Comparison of ENCODE assay signal across 16 cellular contexts in genomic region chr11:62607729-62608128, GRCh38. TPM values are rescaled to one million over a fixed set of nuclear protein-coding genes. Genes with fewer than 3 reads are reported as not detected.
DNase-seq lines count a peak whose midpoint lies in the region; ATAC-seq and TF ChIP-seq lines count a peak whose summit lies in the region.
"Had no signal": no experiment of that assay in that cellular context is flagged by ENCODE, and none has a peak within 500 bp of the region (broad histone marks: within the 10 kb centered on the region; RNA-seq: fewer than 3 reads in every experiment).

No MANE protein-coding gene starts in this region.

- H3K4me3 ChIP-seq in A673 (ENCODE audit: low read depth, low read length, poor library complexity, severe bottlenecking) (no peak overlapping the region), BLaER1 (no peak overlapping the region)
- H3K4me3 ChIP-seq: PC-9 had no signal

- H3K4me1 Mint-ChIP-seq in dendritic cell treated with granulocyte-macrophage colony-stimulating factor and Interleukin-4, amounts not matched to agents 40 ng/mL and 50 ng/mL, for 4 days (ENCODE audit: low read depth) = peaks cover 77% of the 10 kb centered on the region

- H3K36me3 Mint-ChIP-seq in dendritic cell treated with granulocyte-macrophage colony-stimulating factor and Interleukin-4, amounts not matched to agents 40 ng/mL and 50 ng/mL, for 4 days (ENCODE audit: low read depth) = peaks cover 92% of the 10 kb centered on the region

- no peak overlapping the region for H3K9ac ChIP-seq in BLaER1

- CTCF ChIA-PET in A673 (lab: Charles Lee) = no interaction called here

- TF ChIP-seq CTCF in A673 (conservative IDR thresholded peaks at IDR 0.05; ENCODE audit: low read depth, low read length) = no peak

- H3K4me3 Mint-ChIP-seq in dendritic cell treated with granulocyte-macrophage colony-stimulating factor and Interleukin-4, amounts not matched to agents 40 ng/mL and 50 ng/mL, for 4 days = no peak overlapping the region
- H3K4me3 Mint-ChIP-seq: activated naive CD4-positive, alpha-beta T cell treated with anti-CD3 and anti-CD28 coated beads, Interleukin-2, amount 50 U/mL, for 24 hours; nephron progenitor cell had no signal

- POLR2A ChIA-PET in A673 (lab: Charles Lee; ENCODE audit: low non-redundant PET) = no interaction called here

- H3K27me3 ChIP-seq in A673 (replicated peaks; ENCODE audit: insufficient read depth, low read depth, low read length, poor library complexity) = no peaks in the 10 kb centered on the region
- H3K27me3 ChIP-seq in BLaER1 = no peaks in the 10 kb centered on the region

- H3K4me1 ChIP-seq in A673 (ENCODE audit: insufficient read depth, low read length, poor library complexity, severe bottlenecking) = peaks cover 18% of the 10 kb centered on the region
- peaks cover 77% of the 10 kb centered on the region for H3K4me1 ChIP-seq in BLaER1

- H3K36me3 ChIP-seq in A673 (ENCODE audit: insufficient read depth, low read length, poor library complexity, severe bottlenecking) (no peaks in the 10 kb centered on the region), BLaER1 (peaks cover 58% of the 10 kb centered on the region)

- intact Hi-C loops in A673 (cut with micrococcal nuclease; ENCODE audit: unreplicated experiment) = no loop called here
- intact Hi-C loops in dendritic cell treated with granulocyte-macrophage colony-stimulating factor and Interleukin-4, amounts not matched to agents 40 ng/mL and 50 ng/mL, for 4 days (cut with micrococcal nuclease) = no loop called here

- H4K20me1 ChIP-seq in BLaER1 = no peaks in the 10 kb centered on the region

- no peak for ATAC-seq in GM18517 (IDR thresholded peaks at IDR 0.05; ENCODE audit: unreplicated experiment)

- no peak overlapping the region for H3K27ac ChIP-seq in A673 (ENCODE audit: low read depth, low read length, poor library complexity, severe bottlenecking)
- 0 out of 2 replicates have a peak overlapping the region, but pooled peaks have one; percentile 41 for H3K27ac ChIP-seq in BLaER1
- H3K27ac ChIP-seq: PC-9 had no signal

- DNase-seq in A673 (ENCODE audit: low spot score) = peak; percentile 61
- DNase-seq in NAMALWA (ENCODE audit: low spot score) = peak; percentile 83
- no peak for DNase-seq in pons (ENCODE audit: low spot score)
- no peak for DNase-seq in NCI-H2081 (lab: John Stamatoyannopoulos, UW)
- no peak for DNase-seq in NCI-H128 (lab: John Stamatoyannopoulos, UW; ENCODE audit: unreplicated experiment)
- DNase-seq: activated T-cell treated with anti-CD3 and anti-CD28 coated beads for 4 hours, AML-193, NCI-H2029 treated with DMSO at 0.1 percent for 48 hours, NCI-H524 treated with DMSO at 0.1 percent for 48 hours, nephron progenitor cell, PC-9, T-helper 9 cell had no signal

- peak overlapping the region; percentile 34 for H3K4me2 ChIP-seq in BLaER1
- H3K4me2 ChIP-seq: PC-9 had no signal

- H3K9me3 Mint-ChIP-seq in dendritic cell treated with granulocyte-macrophage colony-stimulating factor and Interleukin-4, amounts not matched to agents 40 ng/mL and 50 ng/mL, for 4 days = no peaks in the 10 kb centered on the region
- H3K9me3 Mint-ChIP-seq: activated naive CD4-positive, alpha-beta T cell treated with anti-CD3 and anti-CD28 coated beads, Interleukin-2, amount 50 U/mL, for 24 hours; nephron progenitor cell had no signal

- H3K27me3 Mint-ChIP-seq in dendritic cell treated with granulocyte-macrophage colony-stimulating factor and Interleukin-4, amounts not matched to agents 40 ng/mL and 50 ng/mL, for 4 days = no peaks in the 10 kb centered on the region
- H3K27me3 Mint-ChIP-seq: activated naive CD4-positive, alpha-beta T cell treated with anti-CD3 and anti-CD28 coated beads, Interleukin-2, amount 50 U/mL, for 24 hours had no signal

- BruUV-seq in A673 (replicated peaks; lab: Mats Ljungman, UMichigan) = no TSS peak

- peak overlapping the region; percentile 45 for H3K27ac Mint-ChIP-seq in dendritic cell treated with granulocyte-macrophage colony-stimulating factor and Interleukin-4, amounts not matched to agents 40 ng/mL and 50 ng/mL, for 4 days

- H3K9me3 ChIP-seq in A673 (ENCODE audit: low read depth, low read length, poor library complexity, severe bottlenecking) (no peaks in the 10 kb centered on the region), BLaER1 (no peaks in the 10 kb centered on the region)

RNA-seq across cellular contexts. Expression of gene EML3, which starts 4.8 kb away (rescaled TPM):
- total RNA-seq in A673 (2021) = 21.3 and 30.4 TPM in 2 replicates

RNA-seq across cellular contexts. Expression of gene ROM1, which starts 5.3 kb away (rescaled TPM):
- total RNA-seq in A673 (2021) = 1.1 and 1.3 TPM in 2 replicates

RNA-seq across cellular contexts. Expression of gene MTA2, which starts 6.1 kb away (rescaled TPM):
- total RNA-seq in A673 (2021) = 241 and 243 TPM in 2 replicates

RNA-seq across cellular contexts. Expression of gene B3GAT3, which starts 14.1 kb away (rescaled TPM):
- total RNA-seq in A673 (2021) = 64.7 and 68.2 TPM in 2 replicates

RNA-seq across cellular contexts. Expression of gene TUT1, which starts 16.4 kb away (rescaled TPM):
- total RNA-seq in A673 (2021) = 27.3 and 27.6 TPM in 2 replicates

Comparison
In these comparisons a context has a peak if more than half of its experiments do, and no peak if none do; other contexts are left out.
1. DNase-seq: peak in A673 (single experiment) and NAMALWA (single experiment); none in pons (single experiment), NCI-H2081 (0 of 2) and NCI-H128 (single experiment).